9 cellular contexts compared by ENCODE assay signal in genomic region chr7:30136743-30137485, GRCh38. TPM values are rescaled to one million over a fixed set of nuclear protein-coding genes. Genes with fewer than 3 reads are reported as not detected.
A peak's percentile ranks its signal among the peaks of the same experiment; 100 is the strongest.
DNase-seq lines count a peak whose midpoint lies in the region; ATAC-seq and TF ChIP-seq lines count a peak whose summit lies in the region.
"Had no signal": no experiment of that assay in that cellular context is flagged by ENCODE, and none has a peak within 500 bp of the region (broad histone marks: within the 10 kb centered on the region; RNA-seq: fewer than 3 reads in every experiment).

No MANE protein-coding gene starts in this region.

- H3K9me3 ChIP-seq in lower lobe of right lung (no peaks in the 10 kb centered on the region), thymus (ENCODE audit: control insufficient read depth) (no peaks in the 10 kb centered on the region)

- TF ChIP-seq CTCF in brain (conservative IDR thresholded peaks at IDR 0.05): no peak
- no peak for TF ChIP-seq CTCF in lower lobe of right lung (IDR thresholded peaks at IDR 0.05)

- H3K27me3 ChIP-seq in lower lobe of right lung (ENCODE audit: low read depth) (no peaks in the 10 kb centered on the region), thymus (ENCODE audit: control insufficient read depth, insufficient read depth) (peaks cover 7% of the 10 kb centered on the region)

- no peak for ATAC-seq in activated T-cell treated with anti-CD3 and anti-CD28 coated beads, Interleukin-2, amount 50 U/mL, for 4 hours
- no peak for ATAC-seq in lower lobe of right lung
- ATAC-seq in GM21360 (IDR thresholded peaks at IDR 0.05; ENCODE audit: unreplicated experiment): no peak
- ATAC-seq in GM18868 (IDR thresholded peaks at IDR 0.05; ENCODE audit: unreplicated experiment): no peak

- H3K36me3 ChIP-seq in lower lobe of right lung (no peaks in the 10 kb centered on the region), thymus (ENCODE audit: control insufficient read depth, insufficient read depth) (no peaks in the 10 kb centered on the region)

- WGBS in thymus: 97% methylated on average over 7 of the region's 7 CpGs

- no peaks in the 10 kb centered on the region for H3K27me3 Mint-ChIP-seq in activated T-cell treated with anti-CD3 and anti-CD28 coated beads, Interleukin-2, amount 50 U/mL, for 4 hours (ENCODE audit: low read depth)
- peaks cover 9% of the 10 kb centered on the region for H3K27me3 Mint-ChIP-seq in brain

- no peaks in the 10 kb centered on the region for H3K9me3 Mint-ChIP-seq in activated T-cell treated with anti-CD3 and anti-CD28 coated beads, Interleukin-2, amount 50 U/mL, for 4 hours
- no peaks in the 10 kb centered on the region for H3K9me3 Mint-ChIP-seq in brain

- H3K4me3 ChIP-seq in lower lobe of right lung (peak overlapping the region; percentile 92), thymus (ENCODE audit: low read length) (peak overlapping the region; percentile 84)

- H3K4me1 ChIP-seq in lower lobe of right lung (peaks cover 49% of the 10 kb centered on the region), thymus (ENCODE audit: control insufficient read depth, insufficient read depth, low read length) (peaks cover 13% of the 10 kb centered on the region)

- H3K27ac Mint-ChIP-seq in brain: peak overlapping the region in 3 of 5 experiments; percentile 29 to 71 (median 33)

- intact Hi-C loops in lower lobe of right lung (cut with DNase I): no loop called here

- H3K36me3 Mint-ChIP-seq in activated T-cell treated with anti-CD3 and anti-CD28 coated beads, Interleukin-2, amount 50 U/mL, for 4 hours (ENCODE audit: insufficient read depth): no peaks in the 10 kb centered on the region
- H3K36me3 Mint-ChIP-seq in brain: peaks cover 11% of the 10 kb centered on the region

- DNase-seq in activated T-cell treated with anti-CD3 and anti-CD28 coated beads, Interleukin-2, amount 50 U/mL, for 4 hours: no peak
- DNase-seq in activated T-cell treated with anti-CD3 and anti-CD28 coated beads for 4 hours (no peak), lower lobe of right lung (no peak), NCI-H2171 (lab: John Stamatoyannopoulos, UW) (no peak)
- DNase-seq: effector memory CD4-positive, alpha-beta T cell had no signal

- peaks cover 7% of the 10 kb centered on the region for H3K4me1 Mint-ChIP-seq in activated T-cell treated with anti-CD3 and anti-CD28 coated beads, Interleukin-2, amount 50 U/mL, for 4 hours (ENCODE audit: low read depth)
- H3K4me1 Mint-ChIP-seq in brain: peaks cover 56% of the 10 kb centered on the region

- H3K4me3 Mint-ChIP-seq in activated T-cell treated with anti-CD3 and anti-CD28 coated beads, Interleukin-2, amount 50 U/mL, for 4 hours: peak overlapping the region; percentile 86
- H3K4me3 Mint-ChIP-seq in brain: peak overlapping the region; percentile 92 to 98 (median 97)

- H3K27ac ChIP-seq in lower lobe of right lung: peak overlapping the region; percentile 92
- no peak overlapping the region for H3K27ac ChIP-seq in thymus (ENCODE audit: low read depth)

RNA-seq across cellular contexts. Expression of gene MTURN, which starts 2.1 kb away (rescaled TPM):
- 1 to 10 TPM; 2.9 to 3.3 (median 3.3) TPM for total RNA-seq in activated T-cell treated with anti-CD3 and anti-CD28 coated beads, Interleukin-2, amount 50 U/mL, for 4 hours
- 450 TPM for polyA plus RNA-seq in brain (ENCODE audit: insufficient read depth, low read depth, low replicate concordance)
- total RNA-seq in lower lobe of right lung: 39.4 TPM
- 18.9 TPM for polyA plus RNA-seq in thymus
